Comparison of ENCODE assay signal across 2 cellular contexts in genomic region chr10:66394287-66395063, GRCh38.
TF ChIP-seq lines count a peak whose summit lies in the region.

No MANE protein-coding gene starts in this region.

TF ChIP-seq in GM23338, 12 proteins besides CTCF, POLR2A, EP300 and RAD21 (continued from another document):
- TF ChIP-seq, protein P1, sequence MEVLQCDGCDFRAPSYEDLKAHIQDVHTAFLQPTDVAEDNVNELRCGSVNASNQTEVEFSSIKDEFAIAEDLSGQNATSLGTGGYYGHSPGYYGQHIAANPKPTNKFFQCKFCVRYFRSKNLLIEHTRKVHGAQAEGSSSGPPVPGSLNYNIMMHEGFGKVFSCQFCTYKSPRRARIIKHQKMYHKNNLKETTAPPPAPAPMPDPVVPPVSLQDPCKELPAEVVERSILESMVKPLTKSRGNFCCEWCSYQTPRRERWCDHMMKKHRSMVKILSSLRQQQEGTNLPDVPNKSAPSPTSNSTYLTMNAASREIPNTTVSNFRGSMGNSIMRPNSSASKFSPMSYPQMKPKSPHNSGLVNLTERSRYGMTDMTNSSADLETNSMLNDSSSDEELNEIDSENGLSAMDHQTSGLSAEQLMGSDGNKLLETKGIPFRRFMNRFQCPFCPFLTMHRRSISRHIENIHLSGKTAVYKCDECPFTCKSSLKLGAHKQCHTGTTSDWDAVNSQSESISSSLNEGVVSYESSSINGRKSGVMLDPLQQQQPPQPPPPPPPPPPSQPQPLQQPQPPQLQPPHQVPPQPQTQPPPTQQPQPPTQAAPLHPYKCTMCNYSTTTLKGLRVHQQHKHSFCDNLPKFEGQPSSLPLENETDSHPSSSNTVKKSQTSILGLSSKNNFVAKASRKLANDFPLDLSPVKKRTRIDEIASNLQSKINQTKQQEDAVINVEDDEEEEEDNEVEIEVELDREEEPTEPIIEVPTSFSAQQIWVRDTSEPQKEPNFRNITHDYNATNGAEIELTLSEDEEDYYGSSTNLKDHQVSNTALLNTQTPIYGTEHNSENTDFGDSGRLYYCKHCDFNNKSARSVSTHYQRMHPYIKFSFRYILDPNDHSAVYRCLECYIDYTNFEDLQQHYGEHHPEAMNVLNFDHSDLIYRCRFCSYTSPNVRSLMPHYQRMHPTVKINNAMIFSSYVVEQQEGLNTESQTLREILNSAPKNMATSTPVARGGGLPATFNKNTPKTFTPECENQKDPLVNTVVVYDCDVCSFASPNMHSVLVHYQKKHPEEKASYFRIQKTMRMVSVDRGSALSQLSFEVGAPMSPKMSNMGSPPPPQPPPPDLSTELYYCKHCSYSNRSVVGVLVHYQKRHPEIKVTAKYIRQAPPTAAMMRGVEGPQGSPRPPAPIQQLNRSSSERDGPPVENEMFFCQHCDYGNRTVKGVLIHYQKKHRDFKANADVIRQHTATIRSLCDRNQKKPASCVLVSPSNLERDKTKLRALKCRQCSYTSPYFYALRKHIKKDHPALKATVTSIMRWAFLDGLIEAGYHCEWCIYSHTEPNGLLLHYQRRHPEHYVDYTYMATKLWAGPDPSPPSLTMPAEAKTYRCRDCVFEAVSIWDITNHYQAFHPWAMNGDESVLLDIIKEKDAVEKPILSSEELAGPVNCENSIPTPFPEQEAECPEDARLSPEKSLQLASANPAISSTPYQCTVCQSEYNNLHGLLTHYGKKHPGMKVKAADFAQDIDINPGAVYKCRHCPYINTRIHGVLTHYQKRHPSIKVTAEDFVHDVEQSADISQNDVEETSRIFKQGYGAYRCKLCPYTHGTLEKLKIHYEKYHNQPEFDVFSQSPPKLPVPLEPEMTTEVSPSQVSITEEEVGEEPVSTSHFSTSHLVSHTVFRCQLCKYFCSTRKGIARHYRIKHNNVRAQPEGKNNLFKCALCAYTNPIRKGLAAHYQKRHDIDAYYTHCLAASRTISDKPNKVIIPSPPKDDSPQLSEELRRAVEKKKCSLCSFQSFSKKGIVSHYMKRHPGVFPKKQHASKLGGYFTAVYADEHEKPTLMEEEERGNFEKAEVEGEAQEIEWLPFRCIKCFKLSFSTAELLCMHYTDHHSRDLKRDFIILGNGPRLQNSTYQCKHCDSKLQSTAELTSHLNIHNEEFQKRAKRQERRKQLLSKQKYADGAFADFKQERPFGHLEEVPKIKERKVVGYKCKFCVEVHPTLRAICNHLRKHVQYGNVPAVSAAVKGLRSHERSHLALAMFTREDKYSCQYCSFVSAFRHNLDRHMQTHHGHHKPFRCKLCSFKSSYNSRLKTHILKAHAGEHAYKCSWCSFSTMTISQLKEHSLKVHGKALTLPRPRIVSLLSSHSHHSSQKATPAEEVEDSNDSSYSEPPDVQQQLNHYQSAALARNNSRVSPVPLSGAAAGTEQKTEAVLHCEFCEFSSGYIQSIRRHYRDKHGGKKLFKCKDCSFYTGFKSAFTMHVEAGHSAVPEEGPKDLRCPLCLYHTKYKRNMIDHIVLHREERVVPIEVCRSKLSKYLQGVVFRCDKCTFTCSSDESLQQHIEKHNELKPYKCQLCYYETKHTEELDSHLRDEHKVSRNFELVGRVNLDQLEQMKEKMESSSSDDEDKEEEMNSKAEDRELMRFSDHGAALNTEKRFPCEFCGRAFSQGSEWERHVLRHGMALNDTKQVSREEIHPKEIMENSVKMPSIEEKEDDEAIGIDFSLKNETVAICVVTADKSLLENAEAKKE (CRISPR knock-in tag; IDR thresholded peaks at IDR 0.05) = no peak
- TF ChIP-seq NANOG (IDR thresholded peaks at IDR 0.05; ENCODE audit: borderline replicate concordance) (no peak), EZH2 (IDR thresholded peaks at IDR 0.05; ENCODE audit: low read depth, unreplicated experiment) (no peak), ZNF114 (CRISPR knock-in tag; IDR thresholded peaks at IDR 0.05) (no peak), REST (IDR thresholded peaks at IDR 0.05; ENCODE audit: unreplicated experiment) (no peak), ZNF331 (CRISPR knock-in tag; IDR thresholded peaks at IDR 0.05; ENCODE audit: low read depth) (no peak), JUNB (IDR thresholded peaks at IDR 0.05; ENCODE audit: unreplicated experiment) (no peak)

TF ChIP-seq in WTC11, 78 proteins besides CTCF, POLR2A, EP300 and RAD21 (continued from another document):
- TF ChIP-seq SMAD4 (CRISPR knock-in tag; IDR thresholded peaks at IDR 0.05) (no peak), ATF2 (CRISPR knock-in tag; IDR thresholded peaks at IDR 0.05; ENCODE audit: borderline replicate concordance, low read depth) (no peak), ZNF416 (CRISPR knock-in tag; IDR thresholded peaks at IDR 0.05) (no peak), FOXP1 (CRISPR knock-in tag; IDR thresholded peaks at IDR 0.05; ENCODE audit: borderline replicate concordance) (no peak), ZNF138 (CRISPR knock-in tag; conservative IDR thresholded peaks at IDR 0.05) (no peak), NR2C2 (CRISPR knock-in tag; IDR thresholded peaks at IDR 0.05) (no peak), USF1 (CRISPR knock-in tag; IDR thresholded peaks at IDR 0.05) (no peak), ELF4 (CRISPR knock-in tag; IDR thresholded peaks at IDR 0.05; ENCODE audit: low read depth) (no peak), JAZF1 (CRISPR knock-in tag; IDR thresholded peaks at IDR 0.05) (no peak), TEAD4 (CRISPR knock-in tag; IDR thresholded peaks at IDR 0.05) (no peak)
- TF ChIP-seq, protein P2, sequence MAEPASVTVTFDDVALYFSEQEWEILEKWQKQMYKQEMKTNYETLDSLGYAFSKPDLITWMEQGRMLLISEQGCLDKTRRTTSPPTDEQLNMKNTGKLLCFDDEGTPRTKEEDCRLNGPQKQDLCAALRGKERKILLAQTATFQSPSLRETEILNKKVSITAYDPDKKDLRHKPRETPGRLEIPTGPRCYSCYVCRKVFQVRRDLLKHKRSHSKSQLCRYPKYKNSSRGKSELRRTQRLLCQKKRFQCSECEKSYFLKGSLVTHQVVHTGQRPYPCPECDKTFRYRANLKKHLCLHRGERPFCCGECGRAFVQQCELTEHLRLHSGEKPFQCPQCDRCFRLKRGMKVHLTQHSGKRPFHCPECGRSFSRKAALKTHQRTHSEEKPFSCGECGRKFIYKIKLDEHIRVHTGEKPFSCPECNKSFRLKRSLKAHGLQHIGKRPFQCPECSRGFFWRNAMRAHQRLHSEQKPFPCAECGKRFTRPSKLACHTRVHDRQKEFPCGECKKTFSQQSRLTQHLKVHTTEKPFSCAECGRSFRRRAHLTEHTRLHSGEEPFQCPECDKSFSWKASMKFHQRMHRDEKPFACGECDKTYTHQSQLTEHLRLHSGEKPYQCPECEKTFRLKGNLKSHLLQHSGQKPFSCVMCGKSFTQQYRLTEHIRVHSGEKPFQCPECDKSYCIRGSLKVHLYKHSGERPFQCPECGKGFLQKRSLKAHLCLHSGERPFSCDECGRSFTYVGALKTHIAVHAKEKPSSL (CRISPR knock-in tag; conservative IDR thresholded peaks at IDR 0.05) = no peak
- TF ChIP-seq, protein P3, sequence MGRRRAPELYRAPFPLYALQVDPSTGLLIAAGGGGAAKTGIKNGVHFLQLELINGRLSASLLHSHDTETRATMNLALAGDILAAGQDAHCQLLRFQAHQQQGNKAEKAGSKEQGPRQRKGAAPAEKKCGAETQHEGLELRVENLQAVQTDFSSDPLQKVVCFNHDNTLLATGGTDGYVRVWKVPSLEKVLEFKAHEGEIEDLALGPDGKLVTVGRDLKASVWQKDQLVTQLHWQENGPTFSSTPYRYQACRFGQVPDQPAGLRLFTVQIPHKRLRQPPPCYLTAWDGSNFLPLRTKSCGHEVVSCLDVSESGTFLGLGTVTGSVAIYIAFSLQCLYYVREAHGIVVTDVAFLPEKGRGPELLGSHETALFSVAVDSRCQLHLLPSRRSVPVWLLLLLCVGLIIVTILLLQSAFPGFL (CRISPR knock-in tag; IDR thresholded peaks at IDR 0.05; ENCODE audit: borderline replicate concordance) = no peak
- TF ChIP-seq, protein P4, sequence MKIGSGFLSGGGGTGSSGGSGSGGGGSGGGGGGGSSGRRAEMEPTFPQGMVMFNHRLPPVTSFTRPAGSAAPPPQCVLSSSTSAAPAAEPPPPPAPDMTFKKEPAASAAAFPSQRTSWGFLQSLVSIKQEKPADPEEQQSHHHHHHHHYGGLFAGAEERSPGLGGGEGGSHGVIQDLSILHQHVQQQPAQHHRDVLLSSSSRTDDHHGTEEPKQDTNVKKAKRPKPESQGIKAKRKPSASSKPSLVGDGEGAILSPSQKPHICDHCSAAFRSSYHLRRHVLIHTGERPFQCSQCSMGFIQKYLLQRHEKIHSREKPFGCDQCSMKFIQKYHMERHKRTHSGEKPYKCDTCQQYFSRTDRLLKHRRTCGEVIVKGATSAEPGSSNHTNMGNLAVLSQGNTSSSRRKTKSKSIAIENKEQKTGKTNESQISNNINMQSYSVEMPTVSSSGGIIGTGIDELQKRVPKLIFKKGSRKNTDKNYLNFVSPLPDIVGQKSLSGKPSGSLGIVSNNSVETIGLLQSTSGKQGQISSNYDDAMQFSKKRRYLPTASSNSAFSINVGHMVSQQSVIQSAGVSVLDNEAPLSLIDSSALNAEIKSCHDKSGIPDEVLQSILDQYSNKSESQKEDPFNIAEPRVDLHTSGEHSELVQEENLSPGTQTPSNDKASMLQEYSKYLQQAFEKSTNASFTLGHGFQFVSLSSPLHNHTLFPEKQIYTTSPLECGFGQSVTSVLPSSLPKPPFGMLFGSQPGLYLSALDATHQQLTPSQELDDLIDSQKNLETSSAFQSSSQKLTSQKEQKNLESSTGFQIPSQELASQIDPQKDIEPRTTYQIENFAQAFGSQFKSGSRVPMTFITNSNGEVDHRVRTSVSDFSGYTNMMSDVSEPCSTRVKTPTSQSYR (CRISPR knock-in tag; IDR thresholded peaks at IDR 0.05) = no peak
- TF ChIP-seq, protein P5, sequence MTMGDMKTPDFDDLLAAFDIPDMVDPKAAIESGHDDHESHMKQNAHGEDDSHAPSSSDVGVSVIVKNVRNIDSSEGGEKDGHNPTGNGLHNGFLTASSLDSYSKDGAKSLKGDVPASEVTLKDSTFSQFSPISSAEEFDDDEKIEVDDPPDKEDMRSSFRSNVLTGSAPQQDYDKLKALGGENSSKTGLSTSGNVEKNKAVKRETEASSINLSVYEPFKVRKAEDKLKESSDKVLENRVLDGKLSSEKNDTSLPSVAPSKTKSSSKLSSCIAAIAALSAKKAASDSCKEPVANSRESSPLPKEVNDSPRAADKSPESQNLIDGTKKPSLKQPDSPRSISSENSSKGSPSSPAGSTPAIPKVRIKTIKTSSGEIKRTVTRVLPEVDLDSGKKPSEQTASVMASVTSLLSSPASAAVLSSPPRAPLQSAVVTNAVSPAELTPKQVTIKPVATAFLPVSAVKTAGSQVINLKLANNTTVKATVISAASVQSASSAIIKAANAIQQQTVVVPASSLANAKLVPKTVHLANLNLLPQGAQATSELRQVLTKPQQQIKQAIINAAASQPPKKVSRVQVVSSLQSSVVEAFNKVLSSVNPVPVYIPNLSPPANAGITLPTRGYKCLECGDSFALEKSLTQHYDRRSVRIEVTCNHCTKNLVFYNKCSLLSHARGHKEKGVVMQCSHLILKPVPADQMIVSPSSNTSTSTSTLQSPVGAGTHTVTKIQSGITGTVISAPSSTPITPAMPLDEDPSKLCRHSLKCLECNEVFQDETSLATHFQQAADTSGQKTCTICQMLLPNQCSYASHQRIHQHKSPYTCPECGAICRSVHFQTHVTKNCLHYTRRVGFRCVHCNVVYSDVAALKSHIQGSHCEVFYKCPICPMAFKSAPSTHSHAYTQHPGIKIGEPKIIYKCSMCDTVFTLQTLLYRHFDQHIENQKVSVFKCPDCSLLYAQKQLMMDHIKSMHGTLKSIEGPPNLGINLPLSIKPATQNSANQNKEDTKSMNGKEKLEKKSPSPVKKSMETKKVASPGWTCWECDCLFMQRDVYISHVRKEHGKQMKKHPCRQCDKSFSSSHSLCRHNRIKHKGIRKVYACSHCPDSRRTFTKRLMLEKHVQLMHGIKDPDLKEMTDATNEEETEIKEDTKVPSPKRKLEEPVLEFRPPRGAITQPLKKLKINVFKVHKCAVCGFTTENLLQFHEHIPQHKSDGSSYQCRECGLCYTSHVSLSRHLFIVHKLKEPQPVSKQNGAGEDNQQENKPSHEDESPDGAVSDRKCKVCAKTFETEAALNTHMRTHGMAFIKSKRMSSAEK (CRISPR knock-in tag; IDR thresholded peaks at IDR 0.05; ENCODE audit: borderline replicate concordance) = no peak
